18 cellular contexts compared by ENCODE assay signal in genomic region chr22:35597692-35598395, GRCh38. TPM values are rescaled to one million over a fixed set of nuclear protein-coding genes. Genes with fewer than 3 reads are reported as not detected.
DNase-seq lines count a peak whose midpoint lies in the region; ATAC-seq and TF ChIP-seq lines count a peak whose summit lies in the region.
"Had no signal": no experiment of that assay in that cellular context is flagged by ENCODE, and none has a peak within 500 bp of the region (broad histone marks: within the 10 kb centered on the region; RNA-seq: fewer than 3 reads in every experiment).

No MANE protein-coding gene starts in this region.

- POLR2A ChIA-PET in activated CD8-positive, alpha-beta T cell treated with anti-CD3 and anti-CD28 coated beads, Interleukin-2, amount 10 ng/mL, durations not matched to agents 7 days and 5 days (lab: Charles Lee), result no interaction called here

- peaks cover 19% of the 10 kb centered on the region for H3K27me3 Mint-ChIP-seq in dendritic cell treated with granulocyte-macrophage colony-stimulating factor and Interleukin-4, amounts not matched to agents 40 ng/mL and 50 ng/mL, for 4 days
- no peaks in the 10 kb centered on the region for H3K27me3 Mint-ChIP-seq in activated CD8-positive, alpha-beta T cell treated with anti-CD3 and anti-CD28 coated beads, Interleukin-2, amount 10 ng/mL, durations not matched to agents 7 days and 5 days (ENCODE audit: low read depth)

- H3K4me1 Mint-ChIP-seq in dendritic cell treated with granulocyte-macrophage colony-stimulating factor and Interleukin-4, amounts not matched to agents 40 ng/mL and 50 ng/mL, for 4 days (ENCODE audit: low read depth), result peaks cover 29% of the 10 kb centered on the region
- H3K4me1 Mint-ChIP-seq in activated CD8-positive, alpha-beta T cell treated with anti-CD3 and anti-CD28 coated beads, Interleukin-2, amount 10 ng/mL, durations not matched to agents 7 days and 5 days (ENCODE audit: low read depth), result no peaks in the 10 kb centered on the region

- TF ChIP-seq CTCF in osteoblast (IDR thresholded peaks at IDR 0.05; ENCODE audit: extremely low read depth, low read depth, low read length), result no peak

- H3K27ac ChIP-seq in osteoblast (ENCODE audit: low read depth, low read length) (no peak overlapping the region), aorta (ENCODE audit: low read depth in 1 of 2, low read length in 2 of 2) (no peak overlapping the region)
- H3K27ac ChIP-seq: GM23248, PC-9 had no signal

- CTCF ChIA-PET in activated CD8-positive, alpha-beta T cell treated with anti-CD3 and anti-CD28 coated beads, Interleukin-2, amount 10 ng/mL, durations not matched to agents 7 days and 5 days (lab: Charles Lee), result no interaction called here

- no peak overlapping the region for H3K4me3 Mint-ChIP-seq in dendritic cell treated with granulocyte-macrophage colony-stimulating factor and Interleukin-4, amounts not matched to agents 40 ng/mL and 50 ng/mL, for 4 days
- no peak overlapping the region for H3K4me3 Mint-ChIP-seq in activated CD8-positive, alpha-beta T cell treated with anti-CD3 and anti-CD28 coated beads, Interleukin-2, amount 10 ng/mL, durations not matched to agents 7 days and 5 days

- no peaks in the 10 kb centered on the region for H3K9me3 ChIP-seq in osteoblast (ENCODE audit: low read depth, low read length)
- H3K9me3 ChIP-seq in aorta (ENCODE audit: control insufficient read depth, low read length), result no peaks in the 10 kb centered on the region

- H3K9me3 Mint-ChIP-seq in dendritic cell treated with granulocyte-macrophage colony-stimulating factor and Interleukin-4, amounts not matched to agents 40 ng/mL and 50 ng/mL, for 4 days, result no peaks in the 10 kb centered on the region
- no peaks in the 10 kb centered on the region for H3K9me3 Mint-ChIP-seq in activated CD8-positive, alpha-beta T cell treated with anti-CD3 and anti-CD28 coated beads, Interleukin-2, amount 10 ng/mL, durations not matched to agents 7 days and 5 days (ENCODE audit: insufficient read depth)

- peak overlapping the region; percentile 60 for H3K27ac Mint-ChIP-seq in dendritic cell treated with granulocyte-macrophage colony-stimulating factor and Interleukin-4, amounts not matched to agents 40 ng/mL and 50 ng/mL, for 4 days
- no peak overlapping the region for H3K27ac Mint-ChIP-seq in activated CD8-positive, alpha-beta T cell treated with anti-CD3 and anti-CD28 coated beads, Interleukin-2, amount 10 ng/mL, durations not matched to agents 7 days and 5 days

- H3K27me3 ChIP-seq in osteoblast (ENCODE audit: insufficient read depth, low read length) (no peaks in the 10 kb centered on the region), aorta (ENCODE audit: control insufficient read depth in 1 of 2, insufficient read depth in 2 of 2, low read length in 1 of 2) (no peaks in the 10 kb centered on the region)

- peaks cover 3% of the 10 kb centered on the region for H3K4me1 ChIP-seq in osteoblast (ENCODE audit: insufficient read depth, low read length)
- H3K4me1 ChIP-seq in aorta (ENCODE audit: control insufficient read depth in 1 of 2, insufficient read depth in 2 of 2, low read length in 2 of 2), result no peaks in the 10 kb centered on the region

- WGBS in aorta, 2 donors, result 95 to 96% methylated on average over 16 of the region's 16 CpGs

- no peak overlapping the region for H3K4me3 ChIP-seq in osteoblast (ENCODE audit: insufficient read depth, low read length)
- no peak overlapping the region for H3K4me3 ChIP-seq in aorta (ENCODE audit: low read length in 2 of 2)
- H3K4me3 ChIP-seq: GM23248, K562, PC-9 had no signal

- intact Hi-C loops in dendritic cell treated with granulocyte-macrophage colony-stimulating factor and Interleukin-4, amounts not matched to agents 40 ng/mL and 50 ng/mL, for 4 days (cut with micrococcal nuclease), result no loop called here
- intact Hi-C loops in left ventricle myocardium superior (cut with micrococcal nuclease), result no loop called here
- intact Hi-C loops in aorta (cut with DNase I), result no loop called here

- H2AFZ ChIP-seq in osteoblast (ENCODE audit: low read length), result no peak overlapping the region
- H2AFZ ChIP-seq: GM23248, PC-9 had no signal

- ATAC-seq in left ventricle myocardium superior (peak; percentile 59), aorta (ENCODE audit: low FRiP score) (no peak)
- ATAC-seq in activated CD8-positive, alpha-beta T cell treated with anti-CD3 and anti-CD28 coated beads, Interleukin-2, amount 10 ng/mL, durations not matched to agents 7 days and 5 days, result no peak
- ATAC-seq: K562 had no signal

- DNase-seq in left ventricle myocardium superior (peak; percentile 66), osteoblast (ENCODE audit: insufficient read length, low spot score, missing footprints) (peak; percentile 32), aorta (peak; percentile 31 to 57), NCI-H82 treated with DMSO at 0.1 percent for 48 hours (lab: John Stamatoyannopoulos, UW; ENCODE audit: unreplicated experiment) (no peak)
- DNase-seq in activated CD4-positive, alpha-beta T cell treated with anti-CD3 and anti-CD28 coated beads, Interleukin-2, amount 50 U/mL, for 1 hour, result no peak
- no peak for DNase-seq in activated CD8-positive, alpha-beta T cell treated with anti-CD3 and anti-CD28 coated beads, Interleukin-2, amount 10 ng/mL, durations not matched to agents 7 days and 5 days
- DNase-seq: ACHN, COR-L47, GF-D8, GM23248, HCEC 1CT, MV-4-11, NCI-H1417, NCI-H187 treated with DMSO at 0.1 percent for 48 hours, PC-9, SHP77 had no signal

- H3K4me2 ChIP-seq in osteoblast (ENCODE audit: insufficient read depth, low read length), result no peak overlapping the region
- H3K4me2 ChIP-seq: PC-9 had no signal

- H3K36me3 ChIP-seq in osteoblast (ENCODE audit: insufficient read depth, low read length), result no peaks in the 10 kb centered on the region
- no peaks in the 10 kb centered on the region for H3K36me3 ChIP-seq in aorta (ENCODE audit: control insufficient read depth in 1 of 2, insufficient read depth in 2 of 2, low read length in 1 of 2)

- no peaks in the 10 kb centered on the region for H3K36me3 Mint-ChIP-seq in dendritic cell treated with granulocyte-macrophage colony-stimulating factor and Interleukin-4, amounts not matched to agents 40 ng/mL and 50 ng/mL, for 4 days (ENCODE audit: low read depth)
- H3K36me3 Mint-ChIP-seq in activated CD8-positive, alpha-beta T cell treated with anti-CD3 and anti-CD28 coated beads, Interleukin-2, amount 10 ng/mL, durations not matched to agents 7 days and 5 days (ENCODE audit: low read depth), result no peaks in the 10 kb centered on the region

- no peaks in the 10 kb centered on the region for H4K20me1 ChIP-seq in osteoblast (ENCODE audit: insufficient read depth, low read length)

- H3K79me2 ChIP-seq in osteoblast (ENCODE audit: insufficient read depth, low read length), result no peaks in the 10 kb centered on the region

RNA-seq across cellular contexts. Expression of gene MB, which starts 19.3 kb away (rescaled TPM):
- 17,299 TPM for total RNA-seq in left ventricle myocardium superior
- 0.36 TPM in 1 of 2 replicates, not detected in the other for total RNA-seq in osteoblast
- total RNA-seq in aorta, result not detected
- 10 to 100 TPM in 1 of 2 donors, 1 to 10 TPM in 1; 2.8 to 24.7 TPM for polyA plus RNA-seq in aorta
- not detected for total RNA-seq in activated CD8-positive, alpha-beta T cell treated with anti-CD3 and anti-CD28 coated beads, Interleukin-2, amount 10 ng/mL, durations not matched to agents 7 days and 5 days
- total RNA-seq: GM23248, K562 had no signal
- polyA plus RNA-seq: GM23248, K562 had no signal

RNA-seq across cellular contexts. Expression of gene APOL6, which starts 50.4 kb away (rescaled TPM):
- 5.2 TPM for total RNA-seq in left ventricle myocardium superior
- 40.7 and 51.8 TPM in 2 replicates for total RNA-seq in osteoblast
- total RNA-seq in aorta, result 10 to 100 TPM; 12.4 to 19.0 TPM
- polyA plus RNA-seq in aorta, result 1 to 10 TPM; 5.0 to 8.4 TPM
- 10 to 100 TPM; 62.3 to 63.2 TPM for total RNA-seq in activated CD8-positive, alpha-beta T cell treated with anti-CD3 and anti-CD28 coated beads, Interleukin-2, amount 10 ng/mL, durations not matched to agents 7 days and 5 days

RNA-seq across cellular contexts. Expression of gene RASD2, which starts 57.2 kb away (rescaled TPM):
- total RNA-seq in left ventricle myocardium superior (9.4 TPM), osteoblast (under 0.01 and 0.29 TPM in 2 replicates), aorta (10 to 100 TPM; 12.2 to 29.8 TPM)
- 1 to 10 TPM in 1 of 2 donors, under 1 TPM in 1; 0.77 to 3.5 TPM for polyA plus RNA-seq in aorta
- total RNA-seq in activated CD8-positive, alpha-beta T cell treated with anti-CD3 and anti-CD28 coated beads, Interleukin-2, amount 10 ng/mL, durations not matched to agents 7 days and 5 days, result under 1 TPM; 0.08 TPM
- polyA plus RNA-seq: K562 had no signal

Comparison
In these comparisons a context has a peak if more than half of its experiments do, and no peak if none do; other contexts are left out.
1. DNase-seq: peak in left ventricle myocardium superior (single experiment), osteoblast (single experiment) and aorta (2 of 2); none in activated CD4-positive, alpha-beta T cell treated with anti-CD3 and anti-CD28 coated beads, Interleukin-2, amount 50 U/mL, for 1 hour (single experiment), NCI-H82 treated with DMSO at 0.1 percent for 48 hours (single experiment) and activated CD8-positive, alpha-beta T cell treated with anti-CD3 and anti-CD28 coated beads, Interleukin-2, amount 10 ng/mL, durations not matched to agents 7 days and 5 days (single experiment).
2. RNA of gene MB, which starts 19.3 kb away (total RNA-seq): 17,299 TPM in left ventricle myocardium superior (single experiment); 0.36 TPM in osteoblast, not detected in aorta and not detected in activated CD8-positive, alpha-beta T cell treated with anti-CD3 and anti-CD28 coated beads, Interleukin-2, amount 10 ng/mL, durations not matched to agents 7 days and 5 days; every median in the first group is over 1,000 times any median in the second.